In the genomic region with DNA sequence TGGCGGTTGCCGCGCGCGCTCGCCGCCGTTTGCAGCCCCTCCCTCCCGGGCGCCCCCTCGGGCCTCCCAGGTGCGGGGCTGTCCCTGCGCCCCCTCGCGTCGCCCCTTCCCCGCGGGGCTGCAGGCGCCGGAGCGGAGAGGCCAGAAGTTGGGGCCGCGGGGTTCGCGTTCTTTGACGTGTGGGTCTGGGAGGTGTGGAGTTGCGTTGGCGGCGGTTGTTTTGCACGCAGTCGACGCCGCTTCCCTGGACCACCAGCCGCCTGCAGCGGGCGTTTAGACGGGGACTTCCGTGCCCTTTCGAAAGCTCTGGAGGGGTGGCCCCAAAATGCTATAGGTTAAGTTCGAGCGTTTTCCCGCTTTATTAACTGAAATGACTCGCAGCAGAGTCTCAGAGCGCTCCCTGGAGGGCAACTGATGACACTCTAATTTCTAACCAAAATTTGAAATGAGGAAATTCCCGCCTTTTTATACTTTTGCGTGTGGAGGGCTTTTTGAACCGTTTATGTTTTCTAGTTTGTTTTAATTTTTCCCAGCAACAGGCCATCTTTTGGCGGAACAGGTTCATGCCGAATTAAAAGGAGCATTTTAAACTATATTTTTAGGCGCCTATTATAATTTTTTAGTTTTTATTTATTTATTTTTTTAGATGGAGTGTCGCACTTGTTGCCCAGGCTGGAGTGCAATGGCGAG, we compare ENCODE assay signal across 8 cellular contexts. TPM values are rescaled to one million over a fixed set of nuclear protein-coding genes. Genes with fewer than 3 reads are reported as not detected.
DNase-seq lines count a peak whose midpoint lies in the region; ATAC-seq, FAIRE-seq and TF ChIP-seq lines count a peak whose summit lies in the region.

No MANE protein-coding gene starts in this region.

- H3K27me3 ChIP-seq in endothelial cell of umbilical vein (ENCODE audit: control insufficient read depth in 2 of 2, insufficient read depth in 2 of 2, low read length in 2 of 2), result no peaks in the 10 kb centered on the region
- H3K27me3 ChIP-seq in mononuclear cell (ENCODE audit: insufficient read depth, low read length), result no peaks in the 10 kb centered on the region

- peaks cover 16% of the 10 kb centered on the region for H3K4me1 ChIP-seq in endothelial cell of umbilical vein (ENCODE audit: control insufficient read depth, extremely low read depth, insufficient read depth, low read length)
- peaks cover 58% of the 10 kb centered on the region for H3K4me1 ChIP-seq in mononuclear cell (ENCODE audit: insufficient read depth, low read length)

- peak overlapping the region; percentile 85 for H3K27ac ChIP-seq in endothelial cell of umbilical vein (ENCODE audit: insufficient read depth, low read depth, low read length)

- TF ChIP-seq POLR2A in endothelial cell of umbilical vein (IDR thresholded peaks at IDR 0.05; ENCODE audit: low read depth, low read length), result no peak

- no TSS peak for BruUV-seq in endothelial cell of umbilical vein (replicated peaks; lab: Mats Ljungman, UMichigan)

- in situ Hi-C loops in Caki2 (cut with HindIII; ENCODE audit: low pct_unique_long_range_greater_than_20kb, low sequenced_read_pairs), result no loop called here

- no peaks in the 10 kb centered on the region for H3K9me1 ChIP-seq in endothelial cell of umbilical vein (replicated peaks; ENCODE audit: control insufficient read depth, extremely low read depth, insufficient read depth, low read length)

- no peaks in the 10 kb centered on the region for H3K36me3 ChIP-seq in endothelial cell of umbilical vein (ENCODE audit: control insufficient read depth in 2 of 2, extremely low read depth in 1 of 2, insufficient read depth in 2 of 2, low read length in 2 of 2)

- H3K9me3 ChIP-seq in endothelial cell of umbilical vein (replicated peaks; ENCODE audit: control insufficient read depth, insufficient read depth, low read length), result no peaks in the 10 kb centered on the region
- no peaks in the 10 kb centered on the region for H3K9me3 ChIP-seq in mononuclear cell (ENCODE audit: low read depth, low read length)

- peak; percentile 48 for ATAC-seq in GM21367 (IDR thresholded peaks at IDR 0.05; ENCODE audit: unreplicated experiment)

- intact Hi-C loops in endothelial cell of umbilical vein (cut with micrococcal nuclease), result loop anchor here (1.0 to 5.0 kb wide), 5 partner anchors 25 to 389 kb away; a partner anchor contains a TSS

- POLR2A ChIA-PET in endothelial cell of umbilical vein (lab: Charles Lee), result no interaction called here

- H4K20me1 ChIP-seq in endothelial cell of umbilical vein (replicated peaks; ENCODE audit: control insufficient read depth, extremely low read depth, insufficient read depth, low read length), result no peaks in the 10 kb centered on the region

- H3K79me2 ChIP-seq in endothelial cell of umbilical vein (ENCODE audit: control insufficient read depth, insufficient read depth, low read length), result peaks cover 72% of the 10 kb centered on the region

- peak overlapping the region; percentile 43 for H2AFZ ChIP-seq in endothelial cell of umbilical vein (ENCODE audit: low read depth, low read length)

- FAIRE-seq in HTR-8/SVneo (lab: Jason Lieb, UNC) (no peak), endothelial cell of umbilical vein (lab: Jason Lieb, UNC) (no peak)

- H3K4me3 ChIP-seq in endothelial cell of umbilical vein (replicated peaks in 1 of 3; ENCODE audit: insufficient read depth in 1 of 3, low read depth in 1 of 3, low read length in 3 of 3), result peak overlapping the region; percentile 60 to 99 (median 97)
- peak overlapping the region; percentile 99 for H3K4me3 ChIP-seq in mononuclear cell (ENCODE audit: low read length)

- DNase-seq in Caki2 (ENCODE audit: low read depth), result peak; percentile 76
- peak; percentile 73 for DNase-seq in HTR-8/SVneo (ENCODE audit: insufficient read length, low spot score)
- peak; percentile 96 for DNase-seq in NOMO-1 treated with DMSO at 0.1 percent for 48 hours (lab: John Stamatoyannopoulos, UW; ENCODE audit: unreplicated experiment)
- peak; percentile 71 for DNase-seq in activated CD8-positive, alpha-beta memory T cell treated with anti-CD3 and anti-CD28 coated beads, Interleukin-2, amount 50 U/mL, for 1 hour (ENCODE audit: extremely low read depth)
- DNase-seq in endothelial cell of umbilical vein (ENCODE audit: low read depth, low spot score), result peak; percentile 78
- DNase-seq in stimulated activated CD8-positive, alpha-beta memory T cell treated with anti-CD3 and anti-CD28 coated beads, Interleukin-4, amount 100 ng/mL, for 1 hour (ENCODE audit: low read depth in 2 of 2, low spot score in 1 of 2), result peak; percentile 56 to 67

- dilution Hi-C loops in endothelial cell of umbilical vein (cut with MboI; ENCODE audit: extremely low pct_ligation_motif_present, low sequenced_read_pairs), result no loop called here

- H3K4me2 ChIP-seq in endothelial cell of umbilical vein (ENCODE audit: insufficient read depth, low read length), result peak overlapping the region; percentile 99

- CTCF ChIA-PET in endothelial cell of umbilical vein (lab: Charles Lee), result interaction anchor here (1.0 to 5.4 kb wide), 8 partner anchors 10 to 92 kb away, joined by 3 to 63 read pairs (median 6); no protein-coding TSS in a partner anchor

- H3K9ac ChIP-seq in endothelial cell of umbilical vein (replicated peaks; ENCODE audit: extremely low read depth, insufficient read depth, low read length), result peak overlapping the region; percentile 94

- TF ChIP-seq CTCF in endothelial cell of umbilical vein (IDR thresholded peaks at IDR 0.05; ENCODE audit: extremely low read depth in 1 of 2, insufficient read depth in 1 of 2, low read depth in 1 of 2, low read length in 2 of 2), result peak; percentile 58 to 61

TF ChIP-seq in endothelial cell of umbilical vein, 7 proteins besides CTCF, POLR2A, EP300 and RAD21:
- no peak for TF ChIP-seq EZH2 (IDR thresholded peaks at IDR 0.05; ENCODE audit: borderline replicate concordance, low read depth, low read length, severe bottlenecking)
- TF ChIP-seq, protein P1, sequence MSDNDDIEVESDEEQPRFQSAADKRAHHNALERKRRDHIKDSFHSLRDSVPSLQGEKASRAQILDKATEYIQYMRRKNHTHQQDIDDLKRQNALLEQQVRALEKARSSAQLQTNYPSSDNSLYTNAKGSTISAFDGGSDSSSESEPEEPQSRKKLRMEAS (IDR thresholded peaks at IDR 0.05; ENCODE audit: insufficient read depth, insufficient read length), result no peak
- no peak for TF ChIP-seq JUN (IDR thresholded peaks at IDR 0.05; ENCODE audit: borderline replicate concordance, insufficient read depth, insufficient read length, low read depth)
- no peak for TF ChIP-seq POLR2AphosphoS5 (IDR thresholded peaks at IDR 0.05; ENCODE audit: insufficient read depth, low read depth, low read length)
- no peak for TF ChIP-seq FOS (IDR thresholded peaks at IDR 0.05; ENCODE audit: borderline replicate concordance, insufficient read depth, low read length)
- TF ChIP-seq MYC (IDR thresholded peaks at IDR 0.05; ENCODE audit: low read depth, low read length), result no peak
- no peak for TF ChIP-seq GATA2 (IDR thresholded peaks at IDR 0.05; ENCODE audit: insufficient read depth, insufficient read length, low read depth, low read length)
TF ChIP-seq in endothelial cell of umbilical vein: peak in this region for 0.

RNA-seq across cellular contexts. Expression of a gene that starts 0.9 kb away (rescaled TPM):
- total RNA-seq in Caki2 (2014; rRNA removed; shearing (Covaris generic); ENCODE audit: low replicate concordance), result 239 and 264 TPM in 2 replicates
- total RNA-seq in endothelial cell of umbilical vein (139 and 150 TPM in 2 replicates), mononuclear cell (221 TPM)
- 19.5 and 27.8 TPM in 2 replicates for polyA plus RNA-seq in endothelial cell of umbilical vein
- 40.8 and 43.5 TPM in 2 replicates for polyA plus RNA-seq in endothelial cell of umbilical vein (2011; cell fraction: cytosol; rRNA removed)
- polyA plus RNA-seq in endothelial cell of umbilical vein (2011; cell fraction: nucleus; rRNA removed), result 44.9 and 71.1 TPM in 2 replicates
- 40.5 and 82.5 TPM in 2 replicates for polyA plus RNA-seq in endothelial cell of umbilical vein (2012)
- 28.6 and 31.0 TPM in 2 replicates for polyA minus RNA-seq in endothelial cell of umbilical vein
- polyA minus RNA-seq in endothelial cell of umbilical vein (2011; cell fraction: cytosol; rRNA and poly(A)+ RNA removed), result 121 TPM
- 54.9 and 69.5 TPM in 2 replicates for polyA minus RNA-seq in endothelial cell of umbilical vein (2011; cell fraction: nucleus; rRNA and poly(A)+ RNA removed)

Comparison
In these comparisons a context has a peak if more than half of its experiments do, and no peak if none do; other contexts are left out.
1. Peak in every context shown above with its lines: DNase-seq, ATAC-seq, H3K4me3 ChIP-seq and H3K27ac ChIP-seq.